Comparison of ENCODE assay signal across 8 cellular contexts in the genomic region with DNA sequence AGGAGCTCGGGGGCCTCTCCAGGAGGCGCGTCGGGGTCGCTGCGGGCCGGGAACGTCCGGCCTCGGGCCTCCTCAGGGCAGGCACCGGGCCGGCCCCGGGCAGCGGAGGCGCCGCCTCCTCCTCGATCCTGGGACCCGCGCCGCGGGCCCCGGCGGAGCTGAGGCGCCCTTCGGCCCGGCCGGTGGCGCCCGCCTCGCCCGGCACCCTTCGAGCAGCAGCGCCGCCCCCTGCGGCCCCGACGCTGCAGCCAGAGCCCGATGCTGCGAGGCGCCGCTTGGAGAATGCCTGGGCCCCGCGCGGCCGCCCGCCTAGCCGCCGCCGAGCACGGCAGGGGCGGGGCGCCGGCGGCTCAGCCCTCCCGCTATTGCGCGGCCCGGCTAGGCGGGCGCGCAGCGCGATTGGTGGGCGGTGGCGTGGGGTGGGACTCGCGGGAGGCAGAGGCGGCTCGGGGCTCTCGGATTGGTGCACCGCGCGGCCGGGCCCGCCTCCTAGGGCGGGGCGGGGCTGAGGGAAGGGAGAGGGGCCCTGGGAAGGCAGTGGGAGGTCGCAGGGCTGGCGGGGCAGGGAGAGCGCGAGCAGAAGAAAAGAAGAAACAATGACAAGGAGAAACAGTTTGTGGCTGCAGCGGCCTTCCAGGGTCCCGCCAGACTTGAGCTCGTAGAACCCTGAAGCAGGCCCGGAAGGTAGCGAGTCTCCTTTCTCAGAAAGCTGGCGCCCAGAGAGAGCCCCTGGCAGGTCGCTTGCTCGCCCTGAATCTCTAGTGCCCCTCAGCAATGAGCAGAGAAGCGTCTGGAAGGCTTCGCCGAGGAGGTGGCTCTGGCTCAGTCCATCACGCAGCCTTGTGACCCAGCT. TPM values are rescaled to one million over a fixed set of nuclear protein-coding genes. Genes with fewer than 3 reads are reported as not detected.
A peak's percentile ranks its signal among the peaks of the same experiment; 100 is the strongest.
DNase-seq lines count a peak whose midpoint lies in the region; FAIRE-seq and TF ChIP-seq lines count a peak whose summit lies in the region.

A gene (minus strand): TSS at position 284 of the 853 bp plus-strand sequence. CDS start 852 bp downstream, outside the sequence.

- peak; percentile 89 for TF ChIP-seq POLR2A in H54 (IDR thresholded peaks at IDR 0.05; ENCODE audit: low read depth, low read length)

- DNase-seq in ELF-1 (ENCODE audit: low read depth, low spot score) (peak; percentile 97), H54 (ENCODE audit: insufficient read length, low spot score) (peak; percentile 97), M059J (ENCODE audit: low read depth) (peak; percentile 90), SHP77 (lab: John Stamatoyannopoulos, UW) (peak; percentile 77 to 90), fibroblast of pulmonary artery (ENCODE audit: low read depth) (peak; percentile 89)
- DNase-seq in activated T-helper 9 cell treated with anti-CD3 and anti-CD28 coated beads, Interleukin-2, amount 50 U/mL, for 16 hours (ENCODE audit: low read depth) = peak; percentile 96
- peak; percentile 94 for DNase-seq in stimulated activated naive CD4-positive, alpha-beta T cell treated with Interleukin-2 at 50 U/mL for 16 hours (lab: John Stamatoyannopoulos, UW)

- TF ChIP-seq CTCF in fibroblast of pulmonary artery (IDR thresholded peaks at IDR 0.05; ENCODE audit: low read length, missing control alignments) (no peak), nephron (IDR thresholded peaks at IDR 0.05; ENCODE audit: unreplicated experiment in 3 of 3) (no peak)

- no peaks in the 10 kb centered on the region for H3K36me3 Mint-ChIP-seq in nephron (ENCODE audit: low read depth)

- H3K9me3 Mint-ChIP-seq in nephron = no peaks in the 10 kb centered on the region

- peak within 1 kb of the TSS; percentile 86 for H3K4me3 ChIP-seq in fibroblast of pulmonary artery (replicated peaks; ENCODE audit: low read depth, low read length)

- peaks cover 42% of the 10 kb centered on the region for H3K4me1 Mint-ChIP-seq in nephron

- FAIRE-seq in H54 (lab: Jason Lieb, UNC) = no peak

- peak within 1 kb of the TSS; percentile 97 to 98 (median 98) for H3K4me3 Mint-ChIP-seq in nephron

- peaks cover 4% of the 10 kb centered on the region for H3K27me3 Mint-ChIP-seq in nephron (ENCODE audit: low read depth)

- H3K27ac Mint-ChIP-seq in nephron = peak within 1 kb of the TSS; percentile 98 to 100 (median 99)

RNA-seq across cellular contexts. Expression of the gene that starts here (rescaled TPM):
- total RNA-seq in M059J (2014; rRNA removed; shearing (Covaris generic)) = 4.3 and 35.5 TPM in 2 replicates

Comparison
In these comparisons a context has a peak if more than half of its experiments do, and no peak if none do; other contexts are left out.
1. Peak in every context shown above with its lines: DNase-seq and H3K4me3 ChIP-seq.